ENCODE assay signal across 15 cellular contexts in genomic region chr1:8856689-8857412, GRCh38. TPM values are rescaled to one million over a fixed set of nuclear protein-coding genes. Genes with fewer than 3 reads are reported as not detected.
DNase-seq lines count a peak whose midpoint lies in the region; ATAC-seq, FAIRE-seq and TF ChIP-seq lines count a peak whose summit lies in the region.
"Had no signal": no experiment of that assay in that cellular context is flagged by ENCODE, and none has a peak within 500 bp of the region (broad histone marks: within the 10 kb centered on the region; RNA-seq: fewer than 3 reads in every experiment).

No MANE protein-coding gene starts in this region.

- ATAC-seq in GM12878 (no peak), GM21526 (IDR thresholded peaks at IDR 0.05; ENCODE audit: low FRiP score, unreplicated experiment) (no peak), GM21423 (IDR thresholded peaks at IDR 0.05; ENCODE audit: unreplicated experiment) (no peak)

- H3K4me3 ChIP-seq in HUES48 (ENCODE audit: low read depth, low read length) = no peak overlapping the region
- H3K4me3 ChIP-seq in GM12878 = no peak overlapping the region
- H3K4me3 ChIP-seq in neutrophil (ENCODE audit: low read depth in 1 of 2, low read length in 1 of 2) = no peak overlapping the region
- no peak overlapping the region for H3K4me3 ChIP-seq in PC-9
- H3K4me3 ChIP-seq: SJCRH30 had no signal

- WGBS in GM12878 (ENCODE audit: insufficient coverage, insufficient replicate concordance, low lambda C conversion rate, missing lambda C conversion rate) = over 99% methylated on average over 14 of the region's 14 CpGs

- H3F3A ChIP-seq in PC-9 (ENCODE audit: insufficient read depth, low read depth) = peaks cover 58% of the 10 kb centered on the region

- peak overlapping the region; percentile 9 for H3K27ac Mint-ChIP-seq in T-helper 1 cell treated with Interleukin-12 subunit alpha and Interleukin-12 subunit beta and Interleukin-4 antibody, amounts not matched to agents 30 μg/mL and 1 μg/mL, for 36 hours

- RAD21 ChIA-PET in GM12878 (lab: Charles Lee; ENCODE audit: unreplicated experiment) = interaction anchor here (1.2 kb wide), 2 partner anchors 8 to 12 kb away, joined by 3 to 7 read pairs; no protein-coding TSS in a partner anchor

- no peaks in the 10 kb centered on the region for H3K27me3 Mint-ChIP-seq in T-helper 1 cell treated with Interleukin-12 subunit alpha and Interleukin-12 subunit beta and Interleukin-4 antibody, amounts not matched to agents 30 μg/mL and 1 μg/mL, for 36 hours (ENCODE audit: low read depth)
- H3K27me3 Mint-ChIP-seq: stimulated activated naive CD8-positive, alpha-beta T cell treated with anti-CD3 and anti-CD28 coated beads, Interleukin-15, Interleukin-2, amounts not matched to agents 100 ng/mL and 50 ng/mL, for 24 hours had no signal

- H3K4me1 ChIP-seq in HUES48 (ENCODE audit: control insufficient read depth, insufficient read depth, low read length) (0 out of 2 replicates have a peak, but pooled peaks cover 6% of the 10 kb centered on the region), GM12878 (ENCODE audit: control insufficient read depth, insufficient read depth, low read length) (no peaks in the 10 kb centered on the region), neutrophil (ENCODE audit: control insufficient read depth in 1 of 2, insufficient read depth in 1 of 2, low read depth in 1 of 2, low read length in 1 of 2) (peaks cover 24 to 25% of the 10 kb centered on the region in 2 experiments), PC-9 (replicated peaks; ENCODE audit: insufficient read depth) (0 out of 2 replicates have a peak, but pooled peaks cover 5% of the 10 kb centered on the region)
- H3K4me1 ChIP-seq: SJCRH30 had no signal

- intact Hi-C loops in GM12878 (cut with micrococcal nuclease; ENCODE audit: unreplicated experiment) (no loop called here), PC-9 (cut with micrococcal nuclease; ENCODE audit: unreplicated experiment) (loop anchor here (5.0 to 10.0 kb wide), 3 partner anchors 150 to 1192 kb away; no protein-coding TSS in a partner anchor)

- no peaks in the 10 kb centered on the region for H3K27me3 ChIP-seq in HUES48 (ENCODE audit: control insufficient read depth, insufficient read depth, low read length)
- no peaks in the 10 kb centered on the region for H3K27me3 ChIP-seq in GM12878 (replicated peaks in 1 of 2; ENCODE audit: control insufficient read depth in 2 of 2, insufficient read depth in 2 of 2, low read length in 1 of 2)
- no peaks in the 10 kb centered on the region for H3K27me3 ChIP-seq in neutrophil
- no peaks in the 10 kb centered on the region for H3K27me3 ChIP-seq in PC-9 (ENCODE audit: insufficient read depth, low read depth)
- H3K27me3 ChIP-seq: SJCRH30 had no signal

- POLR2A ChIA-PET in GM12878 (lab: Charles Lee) = interaction anchor here (0.8 kb wide), 1 partner anchor 167 kb away, joined by 3 read pairs; no protein-coding TSS in a partner anchor
- POLR2A ChIA-PET in PC-9 (lab: Charles Lee; ENCODE audit: unreplicated experiment) = no interaction called here

- no peak for FAIRE-seq in GM12878 (lab: Jason Lieb, UNC)
- FAIRE-seq: A204.1 had no signal

- no peaks in the 10 kb centered on the region for H3K9me3 Mint-ChIP-seq in T-helper 1 cell treated with Interleukin-12 subunit alpha and Interleukin-12 subunit beta and Interleukin-4 antibody, amounts not matched to agents 30 μg/mL and 1 μg/mL, for 36 hours
- H3K9me3 Mint-ChIP-seq: stimulated activated naive CD8-positive, alpha-beta T cell treated with anti-CD3 and anti-CD28 coated beads, Interleukin-15, Interleukin-2, amounts not matched to agents 100 ng/mL and 50 ng/mL, for 24 hours had no signal

- H2AFZ ChIP-seq in GM12878 (ENCODE audit: control insufficient read depth, low read depth, low read length) = no peak overlapping the region
- H2AFZ ChIP-seq in PC-9 = no peak overlapping the region

- H3K4me2 ChIP-seq in GM12878 (ENCODE audit: control insufficient read depth, insufficient read depth) (no peak overlapping the region), PC-9 (no peak overlapping the region)

- peaks cover 50% of the 10 kb centered on the region for H3K36me3 Mint-ChIP-seq in T-helper 1 cell treated with Interleukin-12 subunit alpha and Interleukin-12 subunit beta and Interleukin-4 antibody, amounts not matched to agents 30 μg/mL and 1 μg/mL, for 36 hours (ENCODE audit: low read depth)

- H4K20me1 ChIP-seq in GM12878 (ENCODE audit: control insufficient read depth, insufficient read depth) (peaks cover 5% of the 10 kb centered on the region; the same call in 1 of the 2 replicates), PC-9 (ENCODE audit: insufficient read depth) (peaks cover 36% of the 10 kb centered on the region)

- no peaks in the 10 kb centered on the region for H3K9me2 ChIP-seq in PC-9 (ENCODE audit: insufficient read depth)

- DNase-seq in T-helper 1 cell (no peak), GM12878 (ENCODE audit: low read depth, low spot score) (no peak), PC-9 (no peak)
- DNase-seq: HCEC 1CT; mammary epithelial cell; NCI-H2171; NK-92 treated with Interleukin-12 subunit alpha and Interleukin-12 subunit beta, amount 100 ng/mL, for 24 hours; SJCRH30 had no signal

- TF ChIP-seq RAD21 in GM12878 (IDR thresholded peaks at IDR 0.05; ENCODE audit: insufficient read depth, low read depth, low read length) = no peak

- peak; percentile 30; the same call in 1 of the 2 replicates for TF ChIP-seq POLR2A in GM12878 (IDR thresholded peaks at IDR 0.05; ENCODE audit: low read depth, low read length)

- SMC1A ChIA-PET in GM12878 (lab: Charles Lee; ENCODE audit: uncharacterized antibody, unreplicated experiment) = interaction anchor here (0.5 to 6.8 kb wide), 4 partner anchors 7 to 371 kb away, joined by 3 to 31 read pairs (median 3); no protein-coding TSS in a partner anchor

- TF ChIP-seq EP300 in GM12878 (IDR thresholded peaks at IDR 0.05; ENCODE audit: borderline replicate concordance in 1 of 2, control insufficient read depth in 1 of 2, low read depth in 2 of 2, low read length in 2 of 2) = no peak

- H3K79me2 ChIP-seq in GM12878 (ENCODE audit: control insufficient read depth, insufficient read depth, low read length) (no peaks in the 10 kb centered on the region), PC-9 (ENCODE audit: low read depth) (no peaks in the 10 kb centered on the region)

- in situ Hi-C loops in GM12878 (cut with MboI) = no loop called here

- peaks cover 48% of the 10 kb centered on the region for H3K36me3 ChIP-seq in HUES48 (ENCODE audit: control insufficient read depth, insufficient read depth, low read length)
- H3K36me3 ChIP-seq in GM12878 (ENCODE audit: control insufficient read depth in 2 of 2, insufficient read depth in 2 of 2, low read length in 1 of 2) = peaks cover 13 to 29% of the 10 kb centered on the region in 2 experiments
- H3K36me3 ChIP-seq in neutrophil = peaks cover 37% of the 10 kb centered on the region
- 0 out of 2 replicates have a peak, but pooled peaks cover 5% of the 10 kb centered on the region for H3K36me3 ChIP-seq in PC-9 (ENCODE audit: low read depth)

- no peak overlapping the region for H3K4me3 Mint-ChIP-seq in T-helper 1 cell treated with Interleukin-12 subunit alpha and Interleukin-12 subunit beta and Interleukin-4 antibody, amounts not matched to agents 30 μg/mL and 1 μg/mL, for 36 hours
- H3K4me3 Mint-ChIP-seq: stimulated activated naive CD8-positive, alpha-beta T cell treated with anti-CD3 and anti-CD28 coated beads, Interleukin-15, Interleukin-2, amounts not matched to agents 100 ng/mL and 50 ng/mL, for 24 hours had no signal

- no peak for TF ChIP-seq CTCF in GM12878 (IDR thresholded peaks at IDR 0.05 in 2 of 3, conservative IDR thresholded peaks at IDR 0.05 in 1 of 3; ENCODE audit: control insufficient read depth in 2 of 3, extremely low read depth in 1 of 3, insufficient read depth in 1 of 3, low read depth in 3 of 3, low read length in 3 of 3)
- no peak for TF ChIP-seq CTCF in neutrophil (IDR thresholded peaks at IDR 0.05)
- TF ChIP-seq CTCF in PC-9 (conservative IDR thresholded peaks at IDR 0.05) = no peak

- peak overlapping the region; percentile 26 for H3K27ac ChIP-seq in HUES48 (ENCODE audit: low read depth, low read length)
- no peak overlapping the region for H3K27ac ChIP-seq in GM12878 (ENCODE audit: control insufficient read depth, insufficient read depth)
- H3K27ac ChIP-seq in neutrophil = peak overlapping the region; percentile 9
- no peak overlapping the region for H3K27ac ChIP-seq in PC-9
- H3K27ac ChIP-seq: SJCRH30 had no signal

- peaks cover 25% of the 10 kb centered on the region for H3K4me1 Mint-ChIP-seq in T-helper 1 cell treated with Interleukin-12 subunit alpha and Interleukin-12 subunit beta and Interleukin-4 antibody, amounts not matched to agents 30 μg/mL and 1 μg/mL, for 36 hours (ENCODE audit: low read depth)

- H3K9me3 ChIP-seq in HUES48 (ENCODE audit: control insufficient read depth, insufficient read depth, low read length) (no peaks in the 10 kb centered on the region), GM12878 (replicated peaks; ENCODE audit: control insufficient read depth, insufficient read depth, low read length) (no peaks in the 10 kb centered on the region; the same call in 2 of the 3 replicates), neutrophil (no peaks in the 10 kb centered on the region), PC-9 (ENCODE audit: insufficient read depth, low read depth) (no peaks in the 10 kb centered on the region)
- H3K9me3 ChIP-seq: SJCRH30 had no signal

- CTCF ChIA-PET in GM12878 (lab: Yijun Ruan, JAX) = interaction anchor here (0.8 to 4.4 kb wide), 4 partner anchors 8 to 308 kb away, joined by 3 to 52 read pairs (median 6); no protein-coding TSS in a partner anchor
- CTCF ChIA-PET in PC-9 (lab: Charles Lee) = interaction anchor here (0.6 to 0.7 kb wide), 2 partner anchors 9 to 1049 kb away, joined by 3 read pairs; no protein-coding TSS in a partner anchor

- BruUV-seq in GM12878 (replicated peaks; lab: Mats Ljungman, UMichigan) (no TSS peak), PC-9 (replicated peaks; lab: Mats Ljungman, UMichigan) (no TSS peak)

- H3K9ac ChIP-seq in HUES48 (ENCODE audit: low read depth, low read length) = no peak overlapping the region
- H3K9ac ChIP-seq in GM12878 (ENCODE audit: control insufficient read depth, insufficient read depth, low read length) = no peak overlapping the region

RNA-seq across cellular contexts. Expression of gene ENO1, which starts 21.6 kb away (rescaled TPM):
- total RNA-seq in GM12878 (2013; cell fraction: nucleolus; rRNA removed) = 1,080 and 1,100 TPM in 2 replicates
- 2,091 and 2,104 TPM in 2 replicates for total RNA-seq in GM12878 (2014; rRNA removed)
- 1,863 and 1,937 TPM in 2 replicates for total RNA-seq in GM12878 (2014; rRNA removed; fragmentation: Illumina TruSeq; extraction: Trizol)
- total RNA-seq in GM12878 (2021) = 1,850 and 1,883 TPM in 2 replicates
- 1,510 TPM for polyA plus RNA-seq in GM12878 (2011; ENCODE audit: low read depth)
- 3,232 and 3,745 TPM in 2 replicates for polyA plus RNA-seq in GM12878 (2011; rRNA removed)
- 3,954 and 4,686 TPM in 2 replicates for polyA plus RNA-seq in GM12878 (2011; cell fraction: cytosol; rRNA removed)
- 2,823 and 3,284 TPM in 2 replicates for polyA plus RNA-seq in GM12878 (2011; cell fraction: nucleus; rRNA removed)
- polyA plus RNA-seq in GM12878 (2012) = 2,617 and 3,014 TPM in 2 replicates
- polyA plus RNA-seq in GM12878 (2014; fragmentation: Illumina TruSeq; extraction: Trizol) = 1,358 and 1,983 TPM in 2 replicates
- 1,000 to 10,000 TPM; 3,300 to 4,219 TPM for polyA plus RNA-seq in GM12878 (2014; fragmentation: Nextera tagmentation; extraction: Ambion mirVana)
- polyA plus RNA-seq in GM12878 (2014; rRNA removed) = 1,935 and 1,951 TPM in 2 replicates
- 1,000 to 10,000 TPM; 2,558 to 2,669 TPM for polyA plus RNA-seq in GM12878 (2016; fragmentation: Nextera tagmentation; extraction: Ambion mirVana)
- polyA minus RNA-seq in GM12878 (2011; rRNA and poly(A)+ RNA removed) = 3,220 and 5,413 TPM in 2 replicates
- polyA minus RNA-seq in GM12878 (2011; cell fraction: cytosol; rRNA and poly(A)+ RNA removed) = 1,559 and 1,564 TPM in 2 replicates
- polyA minus RNA-seq in GM12878 (2011; cell fraction: nucleus; rRNA and poly(A)+ RNA removed) = 601 and 693 TPM in 2 replicates
- 1,401 and 1,902 TPM in 2 replicates for total RNA-seq in PC-9 (2021)

RNA-seq across cellular contexts. Expression of gene RERE, which starts 39.4 kb away (rescaled TPM):
- total RNA-seq in GM12878 (2013; cell fraction: nucleolus; rRNA removed) = 221 and 235 TPM in 2 replicates
- total RNA-seq in GM12878 (2014; rRNA removed) (27.6 and 41.7 TPM in 2 replicates), GM12878 (2014; rRNA removed; fragmentation: Illumina TruSeq; extraction: Trizol) (14.6 and 20.3 TPM in 2 replicates), GM12878 (2021) (58.9 and 60.5 TPM in 2 replicates), PC-9 (2021) (73.4 and 98.7 TPM in 2 replicates)
- 14.5 TPM for polyA plus RNA-seq in GM12878 (2011; ENCODE audit: low read depth)
- polyA plus RNA-seq in GM12878 (2011; rRNA removed) (7.0 and 8.9 TPM in 2 replicates), GM12878 (2014; fragmentation: Illumina TruSeq; extraction: Trizol) (21.2 and 25.3 TPM in 2 replicates), GM12878 (2014; fragmentation: Nextera tagmentation; extraction: Ambion mirVana) (1 to 10 TPM; 5.2 to 5.9 TPM), GM12878 (2014; rRNA removed) (20.9 and 23.0 TPM in 2 replicates), GM12878 (2016; fragmentation: Nextera tagmentation; extraction: Ambion mirVana) (10 to 100 TPM; 15.8 to 20.2 TPM)
- polyA plus RNA-seq in GM12878 (2011; cell fraction: cytosol; rRNA removed) = 6.9 and 8.9 TPM in 2 replicates
- 35.2 and 62.7 TPM in 2 replicates for polyA plus RNA-seq in GM12878 (2011; cell fraction: nucleus; rRNA removed)
- polyA plus RNA-seq in GM12878 (2012) = 21.5 and 24.0 TPM in 2 replicates
- polyA minus RNA-seq in GM12878 (2011; rRNA and poly(A)+ RNA removed) = 76.2 and 90.7 TPM in 2 replicates
- 35.8 and 43.2 TPM in 2 replicates for polyA minus RNA-seq in GM12878 (2011; cell fraction: cytosol; rRNA and poly(A)+ RNA removed)
- 57.2 and 65.5 TPM in 2 replicates for polyA minus RNA-seq in GM12878 (2011; cell fraction: nucleus; rRNA and poly(A)+ RNA removed)

Comparison
In these comparisons a context has a peak if more than half of its experiments do, and no peak if none do; other contexts are left out.
1. H3K27ac ChIP-seq: peak in HUES48 (single experiment) and neutrophil (single experiment); none in GM12878 (single experiment) and PC-9 (single experiment).